ENCODE assay signal across 14 cellular contexts in genomic region chr9:98978231-98978681, GRCh38. TPM values are rescaled to one million over a fixed set of nuclear protein-coding genes. Genes with fewer than 3 reads are reported as not detected.
A peak's percentile ranks its signal among the peaks of the same experiment; 100 is the strongest.
DNase-seq lines count a peak whose midpoint lies in the region; ATAC-seq and TF ChIP-seq lines count a peak whose summit lies in the region.
"Had no signal": no experiment of that assay in that cellular context is flagged by ENCODE, and none has a peak within 500 bp of the region (broad histone marks: within the 10 kb centered on the region; RNA-seq: fewer than 3 reads in every experiment).

No MANE protein-coding gene starts in this region.

- peak overlapping the region; percentile 81 to 87 for H3K27ac ChIP-seq in coronary artery
- peak overlapping the region; percentile 60 for H3K27ac ChIP-seq in muscle layer of colon (ENCODE audit: low read depth, low read length)
- H3K27ac ChIP-seq in thyroid gland, result peak overlapping the region; percentile 18 to 67 (median 65)
- H3K27ac ChIP-seq in osteoblast (ENCODE audit: low read depth, low read length), result no peak overlapping the region
- H3K27ac ChIP-seq: 22Rv1 had no signal

- no peaks in the 10 kb centered on the region for H3K36me3 ChIP-seq in muscle layer of colon (ENCODE audit: insufficient read depth, low read length)
- no peaks in the 10 kb centered on the region for H3K36me3 ChIP-seq in thyroid gland
- no peaks in the 10 kb centered on the region for H3K36me3 ChIP-seq in osteoblast (ENCODE audit: insufficient read depth, low read length)

- peaks cover 52% of the 10 kb centered on the region for H3K4me1 ChIP-seq in muscle layer of colon (ENCODE audit: insufficient read depth, low read length)
- H3K4me1 ChIP-seq in thyroid gland, result peaks cover 6 to 30% of the 10 kb centered on the region in 2 donors
- H3K4me1 ChIP-seq in osteoblast (ENCODE audit: insufficient read depth, low read length), result peaks cover 9% of the 10 kb centered on the region
- H3K4me1 ChIP-seq: Caco-2 had no signal

- DNase-seq in DMS 273 (lab: John Stamatoyannopoulos, UW; ENCODE audit: unreplicated experiment) (peak; percentile 57), DMS 273 treated with DMSO at 0.1 percent for 48 hours (lab: John Stamatoyannopoulos, UW) (no peak), coronary artery (ENCODE audit: low spot score) (no peak), thyroid gland (peak; percentile 41 to 60), osteoblast (ENCODE audit: insufficient read length, low spot score, missing footprints) (no peak)
- DNase-seq: activated naive CD4-positive, alpha-beta T cell treated with Interleukin-2 at 50 U/mL for 16 hours; Caco-2; NCI-H1048; SHP77 treated with DMSO at 0.1 percent for 48 hours had no signal

- H3K27me3 ChIP-seq in muscle layer of colon (ENCODE audit: control insufficient read depth in 1 of 2, insufficient read depth in 2 of 2, low read length in 2 of 2) (no peaks in the 10 kb centered on the region), thyroid gland (no peaks in the 10 kb centered on the region), osteoblast (ENCODE audit: insufficient read depth, low read length) (peaks cover 73% of the 10 kb centered on the region)

- H3K9me3 ChIP-seq in muscle layer of colon (ENCODE audit: low read length) (no peaks in the 10 kb centered on the region), thyroid gland (no peaks in the 10 kb centered on the region), osteoblast (ENCODE audit: low read depth, low read length) (no peaks in the 10 kb centered on the region)
- H3K9me3 ChIP-seq: Caco-2 had no signal

- WGBS in thyroid gland, 2 donors, result 22 to 25% methylated on average over 5 of the region's 5 CpGs

- H4K20me1 ChIP-seq in osteoblast (ENCODE audit: insufficient read depth, low read length), result no peaks in the 10 kb centered on the region

- no peak for TF ChIP-seq CTCF in coronary artery (IDR thresholded peaks at IDR 0.05)
- no peak for TF ChIP-seq CTCF in thyroid gland (IDR thresholded peaks at IDR 0.05)
- TF ChIP-seq CTCF in osteoblast (IDR thresholded peaks at IDR 0.05; ENCODE audit: extremely low read depth, low read depth, low read length), result no peak

- H3K4me3 ChIP-seq in coronary artery (peak overlapping the region; percentile 14), muscle layer of colon (ENCODE audit: low read depth in 1 of 2, low read length in 2 of 2) (no peak overlapping the region), thyroid gland (replicated peaks in 1 of 3) (no peak overlapping the region), osteoblast (ENCODE audit: insufficient read depth, low read length) (no peak overlapping the region)

- no peak for TF ChIP-seq POLR2A in thyroid gland (IDR thresholded peaks at IDR 0.05)

- H3K79me2 ChIP-seq in osteoblast (ENCODE audit: insufficient read depth, low read length), result no peaks in the 10 kb centered on the region

- ATAC-seq in HG03196 (IDR thresholded peaks at IDR 0.05; ENCODE audit: unreplicated experiment) (no peak), GM18868 (IDR thresholded peaks at IDR 0.05; ENCODE audit: unreplicated experiment) (no peak)

- intact Hi-C loops in thyroid gland (cut with DNase I), result no loop called here

- no peak overlapping the region for H3K4me2 ChIP-seq in osteoblast (ENCODE audit: insufficient read depth, low read length)

- H2AFZ ChIP-seq in osteoblast (ENCODE audit: low read length), result no peak overlapping the region

- H3K9ac ChIP-seq in muscle layer of colon (ENCODE audit: low read length), result no peak overlapping the region

RNA-seq across cellular contexts. Expression of gene COL15A1, which starts 34.5 kb away (rescaled TPM):
- total RNA-seq in thyroid gland (10 to 100 TPM in 3 of 4 donors, 1 to 10 TPM in 1; 8.0 to 15.2 (median 12.8) TPM), osteoblast (8.0 and 29.3 TPM in 2 replicates)
- total RNA-seq: Caco-2, mononuclear cell had no signal

Comparison
In these comparisons a context has a peak if more than half of its experiments do, and no peak if none do; other contexts are left out.
1. DNase-seq: peak in DMS 273 (single experiment) and thyroid gland (2 of 2); none in DMS 273 treated with DMSO at 0.1 percent for 48 hours (single experiment), coronary artery (single experiment) and osteoblast (single experiment).